ENCODE assay signal across 15 cellular contexts in genomic region chr7:67361150-67361549, GRCh38.
DNase-seq lines count a peak whose midpoint lies in the region; ATAC-seq and TF ChIP-seq lines count a peak whose summit lies in the region.
"Had no signal": no experiment of that assay in that cellular context is flagged by ENCODE, and none has a peak within 500 bp of the region (broad histone marks: within the 10 kb centered on the region; RNA-seq: fewer than 3 reads in every experiment).

No MANE protein-coding gene starts in this region.

- H3K36me3 Mint-ChIP-seq in Caco-2 (ENCODE audit: insufficient read depth, unreplicated experiment) (peaks cover 10% of the 10 kb centered on the region), progenitor cell of endocrine pancreas (ENCODE audit: insufficient read depth) (peaks cover 14% of the 10 kb centered on the region)

- ATAC-seq in HG03442 (IDR thresholded peaks at IDR 0.05; ENCODE audit: unreplicated experiment), result no peak
- ATAC-seq: A549; CD8-positive, alpha-beta T cell had no signal

- CTCF ChIA-PET in Caco-2 (lab: Charles Lee), result no interaction called here

- H3K4me1 ChIP-seq in Caco-2, result peaks cover 28% of the 10 kb centered on the region
- H3K4me1 ChIP-seq: A549 had no signal

- H3K27me3 Mint-ChIP-seq in Caco-2 (ENCODE audit: insufficient read depth, unreplicated experiment) (no peaks in the 10 kb centered on the region), progenitor cell of endocrine pancreas (no peaks in the 10 kb centered on the region)
- H3K27me3 Mint-ChIP-seq: B cell; CD4-positive, alpha-beta T cell had no signal

- intact Hi-C loops in Caco-2 (cut with micrococcal nuclease; ENCODE audit: unreplicated experiment), result no loop called here

- POLR2A ChIA-PET in Caco-2 (lab: Charles Lee), result no interaction called here

- BruUV-seq in Caco-2 (replicated peaks; lab: Mats Ljungman, UMichigan), result no TSS peak

- no peak overlapping the region for H3K4me3 ChIP-seq in Caco-2 (ENCODE audit: low read depth, low read length)
- H3K4me3 ChIP-seq: A549; BLaER1 treated with 17β-estradiol and CSF1 and Interleukin-3, amounts not matched to agents 10 nM and 100 nM had no signal

- no peak overlapping the region for H3K4me3 Mint-ChIP-seq in Caco-2 (ENCODE audit: unreplicated experiment)
- no peak overlapping the region for H3K4me3 Mint-ChIP-seq in progenitor cell of endocrine pancreas (ENCODE audit: low read depth)
- H3K4me3 Mint-ChIP-seq: B cell; CD4-positive, alpha-beta T cell; CD8-positive, alpha-beta T cell had no signal

- H3K27ac Mint-ChIP-seq in Caco-2 (ENCODE audit: unreplicated experiment) (peak overlapping the region; percentile 95), progenitor cell of endocrine pancreas (peak overlapping the region; percentile 87)
- H3K27ac Mint-ChIP-seq: B cell; CD4-positive, alpha-beta T cell; CD8-positive, alpha-beta T cell had no signal

- no peaks in the 10 kb centered on the region for H3K27me3 ChIP-seq in Caco-2 (replicated peaks; ENCODE audit: control insufficient read depth, insufficient read depth, low read length)
- H3K27me3 ChIP-seq: BLaER1 treated with 17β-estradiol and CSF1 and Interleukin-3, amounts not matched to agents 10 nM and 100 nM had no signal

- DNase-seq in NCI-H526 treated with DMSO at 0.1 percent for 48 hours (lab: John Stamatoyannopoulos, UW), result peak; percentile 27
- DNase-seq in NCI-H526 (lab: John Stamatoyannopoulos, UW), result no peak
- no peak for DNase-seq in Caco-2
- DNase-seq in OCI-M1 (lab: John Stamatoyannopoulos, UW), result peak; percentile 66
- DNase-seq in progenitor cell of endocrine pancreas (ENCODE audit: low spot score, unreplicated experiment), result no peak
- DNase-seq in retina, result no peak
- DNase-seq: AML-193; CD4-positive, alpha-beta T cell; CD8-positive, alpha-beta T cell; DMS79 treated with DMSO at 0.1 percent for 48 hours; GF-D8 had no signal

- no peaks in the 10 kb centered on the region for H3K9me3 Mint-ChIP-seq in Caco-2 (ENCODE audit: unreplicated experiment)
- peaks cover 15% of the 10 kb centered on the region for H3K9me3 Mint-ChIP-seq in progenitor cell of endocrine pancreas (ENCODE audit: low read depth)
- H3K9me3 Mint-ChIP-seq: CD4-positive, alpha-beta T cell had no signal

- peaks cover 19% of the 10 kb centered on the region for H3K9me3 ChIP-seq in Caco-2

- H3K4me1 Mint-ChIP-seq in Caco-2 (ENCODE audit: low read depth, unreplicated experiment) (peaks cover 23% of the 10 kb centered on the region), progenitor cell of endocrine pancreas (ENCODE audit: low read depth) (peaks cover 15% of the 10 kb centered on the region)
- H3K4me1 Mint-ChIP-seq: B cell had no signal

- H3K36me3 ChIP-seq in Caco-2 (ENCODE audit: control insufficient read depth, insufficient read depth, low read length), result no peaks in the 10 kb centered on the region

- no peak for TF ChIP-seq CTCF in Caco-2 (IDR thresholded peaks at IDR 0.05; ENCODE audit: insufficient read depth in 1 of 2, low read depth in 1 of 2, low read length in 1 of 2, severe bottlenecking in 1 of 2, unreplicated experiment in 1 of 2)
- TF ChIP-seq CTCF in progenitor cell of endocrine pancreas (IDR thresholded peaks at IDR 0.05; ENCODE audit: unreplicated experiment), result no peak

Comparison
In these comparisons a context has a peak if more than half of its experiments do, and no peak if none do; other contexts are left out.
1. DNase-seq: peak in NCI-H526 treated with DMSO at 0.1 percent for 48 hours (single experiment) and OCI-M1 (single experiment); none in NCI-H526 (0 of 2), Caco-2 (0 of 2), progenitor cell of endocrine pancreas (single experiment) and retina (single experiment).